12 cellular contexts compared by ENCODE assay signal in the genomic region with DNA sequence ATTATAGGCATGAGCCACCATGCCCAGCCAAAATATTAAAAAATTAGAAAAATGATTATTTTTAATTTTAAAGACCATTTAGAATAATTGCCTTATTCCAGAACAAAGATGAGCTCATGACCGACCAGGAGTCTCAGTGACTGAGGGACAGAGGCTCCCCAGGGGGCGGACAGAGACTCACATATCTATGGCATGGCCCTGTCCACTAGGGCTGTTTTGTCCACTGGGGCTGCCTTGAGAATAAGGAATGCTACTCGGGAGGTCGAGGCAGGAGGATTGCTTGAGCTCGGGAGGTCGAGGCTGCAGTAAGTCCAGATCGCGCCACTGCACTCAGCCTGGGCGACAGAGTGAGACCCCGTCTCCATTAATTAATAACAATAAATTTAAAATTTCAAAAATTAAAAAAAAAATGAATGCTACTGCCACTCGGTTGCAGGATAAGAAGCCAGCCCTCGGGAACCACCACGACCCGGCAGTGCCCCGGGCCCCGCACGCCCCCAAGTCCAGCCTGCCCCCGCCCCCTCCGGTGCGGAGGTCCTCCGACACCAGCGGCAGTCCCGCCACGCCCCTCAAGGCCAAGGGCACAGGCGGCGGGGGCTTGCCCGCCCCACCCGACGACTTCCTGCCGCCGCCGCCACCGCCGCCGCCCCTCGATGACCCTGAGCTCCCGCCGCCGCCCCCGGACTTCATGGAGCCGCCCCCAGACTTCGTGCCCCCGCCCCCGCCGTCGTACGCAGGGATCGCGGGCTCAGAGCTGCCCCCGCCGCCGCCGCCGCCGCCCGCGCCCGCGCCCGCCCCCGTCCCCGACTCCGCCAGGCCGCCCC.
DNase-seq lines count a peak whose midpoint lies in the region; ATAC-seq, FAIRE-seq and TF ChIP-seq lines count a peak whose summit lies in the region.
"Had no signal": no experiment of that assay in that cellular context is flagged by ENCODE, and none has a peak within 500 bp of the region (broad histone marks: within the 10 kb centered on the region; RNA-seq: fewer than 3 reads in every experiment).

No MANE protein-coding gene starts in this region.

- H3K4me1 ChIP-seq in astrocyte (ENCODE audit: insufficient read depth, low read length) (no peaks in the 10 kb centered on the region), iPS-18a (ENCODE audit: control insufficient read depth, low read depth, low read length) (no peaks in the 10 kb centered on the region), osteoblast (ENCODE audit: insufficient read depth, low read length) (no peaks in the 10 kb centered on the region)
- H3K4me1 ChIP-seq: left lung had no signal

- H3K27me3 Mint-ChIP-seq in astrocyte (ENCODE audit: low read depth, unreplicated experiment) = no peaks in the 10 kb centered on the region
- H3K27me3 Mint-ChIP-seq: activated CD8-positive, alpha-beta T cell treated with anti-CD3 and anti-CD28 coated beads for 36 hours had no signal

- H3K36me3 Mint-ChIP-seq in astrocyte (ENCODE audit: low read depth, unreplicated experiment) = no peaks in the 10 kb centered on the region

- peak overlapping the region; percentile 80 for H3K4me3 Mint-ChIP-seq in astrocyte (ENCODE audit: unreplicated experiment)
- H3K4me3 Mint-ChIP-seq: activated CD8-positive, alpha-beta T cell treated with anti-CD3 and anti-CD28 coated beads for 36 hours had no signal

- TF ChIP-seq CTCF in astrocyte (IDR thresholded peaks at IDR 0.05; ENCODE audit: insufficient read depth, low read depth, low read length) = peak; percentile 5
- no peak for TF ChIP-seq CTCF in osteoblast (IDR thresholded peaks at IDR 0.05; ENCODE audit: extremely low read depth, low read depth, low read length)

- H3K4me1 Mint-ChIP-seq in astrocyte (ENCODE audit: low read depth, unreplicated experiment) = no peaks in the 10 kb centered on the region

- POLR2A ChIA-PET in HEK293T (lab: Yijun Ruan, JAX) = interaction anchor here (0.8 kb wide), 1 partner anchor 15 kb away, joined by 3 read pairs; no protein-coding TSS in a partner anchor

- peak overlapping the region; percentile 28 for H3K4me3 ChIP-seq in astrocyte (ENCODE audit: insufficient read depth, low read depth, low read length)
- H3K4me3 ChIP-seq in iPS-18a (ENCODE audit: low read length) = peak overlapping the region; percentile 51
- H3K4me3 ChIP-seq in skeletal muscle cell (ENCODE audit: low read depth, low read length) = peak overlapping the region; percentile 36
- no peak overlapping the region for H3K4me3 ChIP-seq in osteoblast (ENCODE audit: insufficient read depth, low read length)

- no peak for ATAC-seq in HG02759 (IDR thresholded peaks at IDR 0.05; ENCODE audit: unreplicated experiment)
- ATAC-seq: activated CD8-positive, alpha-beta T cell treated with anti-CD3 and anti-CD28 coated beads for 36 hours; left lung had no signal

- H3K9me3 Mint-ChIP-seq in astrocyte (ENCODE audit: unreplicated experiment) = peaks cover 1% of the 10 kb centered on the region

- H3K79me2 ChIP-seq in astrocyte (ENCODE audit: insufficient read depth, low read length) (no peaks in the 10 kb centered on the region), osteoblast (ENCODE audit: insufficient read depth, low read length) (no peaks in the 10 kb centered on the region)

- no peak for FAIRE-seq in astrocyte (lab: Jason Lieb, UNC)
- FAIRE-seq: colon had no signal

- H3K9ac ChIP-seq in astrocyte (ENCODE audit: low read length) = no peak overlapping the region
- no peak overlapping the region for H3K9ac ChIP-seq in iPS-18a (ENCODE audit: low read length)

- no peaks in the 10 kb centered on the region for H3K9me3 ChIP-seq in astrocyte (ENCODE audit: insufficient read depth, low read depth, low read length)
- no peaks in the 10 kb centered on the region for H3K9me3 ChIP-seq in iPS-18a (ENCODE audit: control insufficient read depth, low read depth, low read length)
- H3K9me3 ChIP-seq in osteoblast (ENCODE audit: low read depth, low read length) = no peaks in the 10 kb centered on the region
- H3K9me3 ChIP-seq: left lung had no signal

- H3K27me3 ChIP-seq in astrocyte (ENCODE audit: insufficient read depth, low read length) (peaks cover 2% of the 10 kb centered on the region), iPS-18a (ENCODE audit: control insufficient read depth, insufficient read depth, low read length) (peaks cover 6% of the 10 kb centered on the region), osteoblast (ENCODE audit: insufficient read depth, low read length) (no peaks in the 10 kb centered on the region)

- peak; percentile 53 for DNase-seq in HEK293T (ENCODE audit: extremely low spot score)
- no peak for DNase-seq in astrocyte (ENCODE audit: low read depth)
- DNase-seq in skeletal muscle cell (ENCODE audit: low read depth) = no peak
- DNase-seq in ecto neural progenitor cell (ENCODE audit: low spot score) = no peak
- no peak for DNase-seq in osteoblast (ENCODE audit: insufficient read length, low spot score, missing footprints)
- DNase-seq in ureter (ENCODE audit: low spot score) = no peak
- DNase-seq: activated CD8-positive, alpha-beta T cell treated with anti-CD3 and anti-CD28 coated beads for 36 hours; SHP77 treated with DMSO at 0.1 percent for 48 hours had no signal

- H3K36me3 ChIP-seq in astrocyte (ENCODE audit: insufficient read depth, low read length) (no peaks in the 10 kb centered on the region), iPS-18a (ENCODE audit: control insufficient read depth, low read depth, low read length) (no peaks in the 10 kb centered on the region), osteoblast (ENCODE audit: insufficient read depth, low read length) (no peaks in the 10 kb centered on the region)

- CTCF ChIA-PET in HEK293T (lab: Yijun Ruan, JAX) = interaction anchor here (0.8 kb wide), 1 partner anchor 9 kb away, joined by 3 read pairs; no protein-coding TSS in a partner anchor

- no peak overlapping the region for H3K27ac ChIP-seq in astrocyte (ENCODE audit: low read depth, low read length)
- H3K27ac ChIP-seq in iPS-18a (ENCODE audit: low read length) = no peak overlapping the region
- no peak overlapping the region for H3K27ac ChIP-seq in osteoblast (ENCODE audit: low read depth, low read length)
- H3K27ac ChIP-seq: left lung had no signal

- H3K27ac Mint-ChIP-seq in astrocyte (ENCODE audit: unreplicated experiment) = no peak overlapping the region
- H3K27ac Mint-ChIP-seq: activated CD8-positive, alpha-beta T cell treated with anti-CD3 and anti-CD28 coated beads for 36 hours had no signal

- peak overlapping the region; percentile 80 for H3K4me2 ChIP-seq in astrocyte (ENCODE audit: low read length)
- no peak overlapping the region for H3K4me2 ChIP-seq in osteoblast (ENCODE audit: insufficient read depth, low read length)

- H4K20me1 ChIP-seq in astrocyte (ENCODE audit: insufficient read depth, low read length) (no peaks in the 10 kb centered on the region), osteoblast (ENCODE audit: insufficient read depth, low read length) (no peaks in the 10 kb centered on the region)

- H2AFZ ChIP-seq in astrocyte (ENCODE audit: low read depth, low read length) = peak overlapping the region; percentile 84
- no peak overlapping the region for H2AFZ ChIP-seq in osteoblast (ENCODE audit: low read length)

TF ChIP-seq in HEK293T, 16 proteins besides CTCF, POLR2A, EP300 and RAD21:
- TF ChIP-seq HDGF (IDR thresholded peaks at IDR 0.05; ENCODE audit: borderline replicate concordance) (no peak), BHLHE40 (IDR thresholded peaks at IDR 0.05; ENCODE audit: borderline replicate concordance) (no peak), FOXA1 (IDR thresholded peaks at IDR 0.05) (no peak), TARDBP (IDR thresholded peaks at IDR 0.05) (no peak), FOXM1 (IDR thresholded peaks at IDR 0.05; ENCODE audit: borderline replicate concordance) (no peak), CTBP1 (IDR thresholded peaks at IDR 0.05; ENCODE audit: borderline replicate concordance) (no peak), L3MBTL2 (conservative IDR thresholded peaks at IDR 0.05) (no peak)
